2 cellular contexts compared by ENCODE assay signal in the genomic region with DNA sequence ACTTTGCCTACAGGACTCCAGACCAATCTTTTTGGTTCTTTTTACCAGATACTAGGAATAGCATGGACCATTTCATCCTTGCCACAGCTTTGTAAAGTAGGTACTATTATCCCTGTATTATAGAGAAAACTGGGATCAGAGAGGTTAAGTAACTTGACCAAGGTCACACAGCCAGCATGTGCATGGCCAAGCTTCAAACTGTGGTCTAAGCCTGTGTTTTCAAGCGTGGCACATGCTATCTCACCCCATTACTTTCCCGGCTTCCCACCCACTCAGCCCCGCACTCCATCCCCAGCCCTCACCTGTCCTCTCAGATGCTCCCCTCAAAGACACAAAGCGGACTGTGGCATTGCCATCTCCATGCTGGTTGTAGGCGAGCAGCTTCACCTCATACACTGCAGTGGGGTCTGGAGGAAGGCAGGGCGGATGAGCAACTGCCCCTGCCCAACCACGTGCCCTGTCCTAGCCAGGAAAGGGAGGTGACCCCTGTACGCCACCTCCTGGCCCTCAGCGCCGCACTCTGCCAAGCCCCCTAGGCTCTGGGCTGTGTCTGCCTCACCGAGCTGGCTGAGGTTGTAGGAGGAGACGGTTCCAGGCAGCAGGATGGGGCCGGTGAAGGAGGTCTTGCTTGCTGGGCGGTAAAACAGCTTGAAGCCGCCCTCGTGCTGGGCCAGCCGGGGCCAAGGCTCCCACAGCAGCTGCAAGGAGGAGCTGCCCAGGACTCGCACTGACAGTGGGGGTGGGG.
A peak's percentile ranks its signal among the peaks of the same experiment; 100 is the strongest.
TF ChIP-seq lines count a peak whose summit lies in the region.

No MANE protein-coding gene starts in this region.

TF ChIP-seq in A549, 52 proteins besides CTCF, POLR2A, EP300 and RAD21:
- TF ChIP-seq ZFP36 (IDR thresholded peaks at IDR 0.05; ENCODE audit: borderline replicate concordance, partially characterized antibody) (peak; percentile 78), HOXA7 (CRISPR knock-in tag; IDR thresholded peaks at IDR 0.05) (no peak)

TF ChIP-seq in K562, 482 proteins besides CTCF, POLR2A, EP300 and RAD21 (continues in another document):
- no peak for TF ChIP-seq NONO (IDR thresholded peaks at IDR 0.05; ENCODE audit: low read depth in 2 of 2, low read length in 1 of 2)
- TF ChIP-seq KLF6 (CRISPR knock-in tag; IDR thresholded peaks at IDR 0.05; ENCODE audit: borderline replicate concordance), result no peak
- TF ChIP-seq MIER1 (IDR thresholded peaks at IDR 0.05; ENCODE audit: low read depth), result no peak
- TF ChIP-seq HDGF (IDR thresholded peaks at IDR 0.05), result no peak
- TF ChIP-seq, protein P1, sequence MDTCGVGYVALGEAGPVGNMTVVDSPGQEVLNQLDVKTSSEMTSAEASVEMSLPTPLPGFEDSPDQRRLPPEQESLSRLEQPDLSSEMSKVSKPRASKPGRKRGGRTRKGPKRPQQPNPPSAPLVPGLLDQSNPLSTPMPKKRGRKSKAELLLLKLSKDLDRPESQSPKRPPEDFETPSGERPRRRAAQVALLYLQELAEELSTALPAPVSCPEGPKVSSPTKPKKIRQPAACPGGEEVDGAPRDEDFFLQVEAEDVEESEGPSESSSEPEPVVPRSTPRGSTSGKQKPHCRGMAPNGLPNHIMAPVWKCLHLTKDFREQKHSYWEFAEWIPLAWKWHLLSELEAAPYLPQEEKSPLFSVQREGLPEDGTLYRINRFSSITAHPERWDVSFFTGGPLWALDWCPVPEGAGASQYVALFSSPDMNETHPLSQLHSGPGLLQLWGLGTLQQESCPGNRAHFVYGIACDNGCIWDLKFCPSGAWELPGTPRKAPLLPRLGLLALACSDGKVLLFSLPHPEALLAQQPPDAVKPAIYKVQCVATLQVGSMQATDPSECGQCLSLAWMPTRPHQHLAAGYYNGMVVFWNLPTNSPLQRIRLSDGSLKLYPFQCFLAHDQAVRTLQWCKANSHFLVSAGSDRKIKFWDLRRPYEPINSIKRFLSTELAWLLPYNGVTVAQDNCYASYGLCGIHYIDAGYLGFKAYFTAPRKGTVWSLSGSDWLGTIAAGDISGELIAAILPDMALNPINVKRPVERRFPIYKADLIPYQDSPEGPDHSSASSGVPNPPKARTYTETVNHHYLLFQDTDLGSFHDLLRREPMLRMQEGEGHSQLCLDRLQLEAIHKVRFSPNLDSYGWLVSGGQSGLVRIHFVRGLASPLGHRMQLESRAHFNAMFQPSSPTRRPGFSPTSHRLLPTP (IDR thresholded peaks at IDR 0.05; ENCODE audit: borderline replicate concordance, extremely low read depth, insufficient read length), result no peak
- no peak for TF ChIP-seq MAFK (IDR thresholded peaks at IDR 0.05; ENCODE audit: low read length)
- TF ChIP-seq, protein P2, sequence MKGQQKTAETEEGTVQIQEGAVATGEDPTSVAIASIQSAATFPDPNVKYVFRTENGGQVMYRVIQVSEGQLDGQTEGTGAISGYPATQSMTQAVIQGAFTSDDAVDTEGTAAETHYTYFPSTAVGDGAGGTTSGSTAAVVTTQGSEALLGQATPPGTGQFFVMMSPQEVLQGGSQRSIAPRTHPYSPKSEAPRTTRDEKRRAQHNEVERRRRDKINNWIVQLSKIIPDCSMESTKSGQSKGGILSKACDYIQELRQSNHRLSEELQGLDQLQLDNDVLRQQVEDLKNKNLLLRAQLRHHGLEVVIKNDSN (CRISPR knock-in tag; IDR thresholded peaks at IDR 0.05), result no peak
- TF ChIP-seq, protein P3, sequence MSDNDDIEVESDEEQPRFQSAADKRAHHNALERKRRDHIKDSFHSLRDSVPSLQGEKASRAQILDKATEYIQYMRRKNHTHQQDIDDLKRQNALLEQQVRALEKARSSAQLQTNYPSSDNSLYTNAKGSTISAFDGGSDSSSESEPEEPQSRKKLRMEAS (CRISPR knock-in tag; IDR thresholded peaks at IDR 0.05), result peak; percentile 57
- TF ChIP-seq POLR3A (IDR thresholded peaks at IDR 0.05; ENCODE audit: borderline replicate concordance, extremely low read depth, insufficient read depth, insufficient read length), result no peak
- no peak for TF ChIP-seq NCOA4 (IDR thresholded peaks at IDR 0.05; ENCODE audit: partially characterized antibody)
- TF ChIP-seq MEF2A (IDR thresholded peaks at IDR 0.05; ENCODE audit: control insufficient read depth, low read depth, low read length), result no peak
- TF ChIP-seq, protein P4, sequence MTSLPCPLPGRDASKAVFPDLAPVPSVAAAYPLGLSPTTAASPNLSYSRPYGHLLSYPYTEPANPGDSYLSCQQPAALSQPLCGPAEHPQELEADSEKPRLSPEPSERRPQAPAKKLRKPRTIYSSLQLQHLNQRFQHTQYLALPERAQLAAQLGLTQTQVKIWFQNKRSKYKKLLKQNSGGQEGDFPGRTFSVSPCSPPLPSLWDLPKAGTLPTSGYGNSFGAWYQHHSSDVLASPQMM (CRISPR knock-in tag; IDR thresholded peaks at IDR 0.05), result no peak
- no peak for TF ChIP-seq NFIX (CRISPR knock-in tag; IDR thresholded peaks at IDR 0.05; ENCODE audit: low read depth)
- peak; percentile 96 for TF ChIP-seq RBM25 (IDR thresholded peaks at IDR 0.05; ENCODE audit: low read depth, low read length, severe bottlenecking)
- no peak for TF ChIP-seq ZNF354B (CRISPR knock-in tag; IDR thresholded peaks at IDR 0.05)
- no peak for TF ChIP-seq CTBP1 (IDR thresholded peaks at IDR 0.05; ENCODE audit: borderline replicate concordance)
- TF ChIP-seq, protein P5, sequence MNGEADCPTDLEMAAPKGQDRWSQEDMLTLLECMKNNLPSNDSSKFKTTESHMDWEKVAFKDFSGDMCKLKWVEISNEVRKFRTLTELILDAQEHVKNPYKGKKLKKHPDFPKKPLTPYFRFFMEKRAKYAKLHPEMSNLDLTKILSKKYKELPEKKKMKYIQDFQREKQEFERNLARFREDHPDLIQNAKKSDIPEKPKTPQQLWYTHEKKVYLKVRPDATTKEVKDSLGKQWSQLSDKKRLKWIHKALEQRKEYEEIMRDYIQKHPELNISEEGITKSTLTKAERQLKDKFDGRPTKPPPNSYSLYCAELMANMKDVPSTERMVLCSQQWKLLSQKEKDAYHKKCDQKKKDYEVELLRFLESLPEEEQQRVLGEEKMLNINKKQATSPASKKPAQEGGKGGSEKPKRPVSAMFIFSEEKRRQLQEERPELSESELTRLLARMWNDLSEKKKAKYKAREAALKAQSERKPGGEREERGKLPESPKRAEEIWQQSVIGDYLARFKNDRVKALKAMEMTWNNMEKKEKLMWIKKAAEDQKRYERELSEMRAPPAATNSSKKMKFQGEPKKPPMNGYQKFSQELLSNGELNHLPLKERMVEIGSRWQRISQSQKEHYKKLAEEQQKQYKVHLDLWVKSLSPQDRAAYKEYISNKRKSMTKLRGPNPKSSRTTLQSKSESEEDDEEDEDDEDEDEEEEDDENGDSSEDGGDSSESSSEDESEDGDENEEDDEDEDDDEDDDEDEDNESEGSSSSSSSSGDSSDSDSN (IDR thresholded peaks at IDR 0.05; ENCODE audit: borderline replicate concordance in 1 of 2, low read depth in 2 of 2, low read length in 2 of 2), result no peak
- no peak for TF ChIP-seq ZNF24 (IDR thresholded peaks at IDR 0.05)
- TF ChIP-seq, protein P6, sequence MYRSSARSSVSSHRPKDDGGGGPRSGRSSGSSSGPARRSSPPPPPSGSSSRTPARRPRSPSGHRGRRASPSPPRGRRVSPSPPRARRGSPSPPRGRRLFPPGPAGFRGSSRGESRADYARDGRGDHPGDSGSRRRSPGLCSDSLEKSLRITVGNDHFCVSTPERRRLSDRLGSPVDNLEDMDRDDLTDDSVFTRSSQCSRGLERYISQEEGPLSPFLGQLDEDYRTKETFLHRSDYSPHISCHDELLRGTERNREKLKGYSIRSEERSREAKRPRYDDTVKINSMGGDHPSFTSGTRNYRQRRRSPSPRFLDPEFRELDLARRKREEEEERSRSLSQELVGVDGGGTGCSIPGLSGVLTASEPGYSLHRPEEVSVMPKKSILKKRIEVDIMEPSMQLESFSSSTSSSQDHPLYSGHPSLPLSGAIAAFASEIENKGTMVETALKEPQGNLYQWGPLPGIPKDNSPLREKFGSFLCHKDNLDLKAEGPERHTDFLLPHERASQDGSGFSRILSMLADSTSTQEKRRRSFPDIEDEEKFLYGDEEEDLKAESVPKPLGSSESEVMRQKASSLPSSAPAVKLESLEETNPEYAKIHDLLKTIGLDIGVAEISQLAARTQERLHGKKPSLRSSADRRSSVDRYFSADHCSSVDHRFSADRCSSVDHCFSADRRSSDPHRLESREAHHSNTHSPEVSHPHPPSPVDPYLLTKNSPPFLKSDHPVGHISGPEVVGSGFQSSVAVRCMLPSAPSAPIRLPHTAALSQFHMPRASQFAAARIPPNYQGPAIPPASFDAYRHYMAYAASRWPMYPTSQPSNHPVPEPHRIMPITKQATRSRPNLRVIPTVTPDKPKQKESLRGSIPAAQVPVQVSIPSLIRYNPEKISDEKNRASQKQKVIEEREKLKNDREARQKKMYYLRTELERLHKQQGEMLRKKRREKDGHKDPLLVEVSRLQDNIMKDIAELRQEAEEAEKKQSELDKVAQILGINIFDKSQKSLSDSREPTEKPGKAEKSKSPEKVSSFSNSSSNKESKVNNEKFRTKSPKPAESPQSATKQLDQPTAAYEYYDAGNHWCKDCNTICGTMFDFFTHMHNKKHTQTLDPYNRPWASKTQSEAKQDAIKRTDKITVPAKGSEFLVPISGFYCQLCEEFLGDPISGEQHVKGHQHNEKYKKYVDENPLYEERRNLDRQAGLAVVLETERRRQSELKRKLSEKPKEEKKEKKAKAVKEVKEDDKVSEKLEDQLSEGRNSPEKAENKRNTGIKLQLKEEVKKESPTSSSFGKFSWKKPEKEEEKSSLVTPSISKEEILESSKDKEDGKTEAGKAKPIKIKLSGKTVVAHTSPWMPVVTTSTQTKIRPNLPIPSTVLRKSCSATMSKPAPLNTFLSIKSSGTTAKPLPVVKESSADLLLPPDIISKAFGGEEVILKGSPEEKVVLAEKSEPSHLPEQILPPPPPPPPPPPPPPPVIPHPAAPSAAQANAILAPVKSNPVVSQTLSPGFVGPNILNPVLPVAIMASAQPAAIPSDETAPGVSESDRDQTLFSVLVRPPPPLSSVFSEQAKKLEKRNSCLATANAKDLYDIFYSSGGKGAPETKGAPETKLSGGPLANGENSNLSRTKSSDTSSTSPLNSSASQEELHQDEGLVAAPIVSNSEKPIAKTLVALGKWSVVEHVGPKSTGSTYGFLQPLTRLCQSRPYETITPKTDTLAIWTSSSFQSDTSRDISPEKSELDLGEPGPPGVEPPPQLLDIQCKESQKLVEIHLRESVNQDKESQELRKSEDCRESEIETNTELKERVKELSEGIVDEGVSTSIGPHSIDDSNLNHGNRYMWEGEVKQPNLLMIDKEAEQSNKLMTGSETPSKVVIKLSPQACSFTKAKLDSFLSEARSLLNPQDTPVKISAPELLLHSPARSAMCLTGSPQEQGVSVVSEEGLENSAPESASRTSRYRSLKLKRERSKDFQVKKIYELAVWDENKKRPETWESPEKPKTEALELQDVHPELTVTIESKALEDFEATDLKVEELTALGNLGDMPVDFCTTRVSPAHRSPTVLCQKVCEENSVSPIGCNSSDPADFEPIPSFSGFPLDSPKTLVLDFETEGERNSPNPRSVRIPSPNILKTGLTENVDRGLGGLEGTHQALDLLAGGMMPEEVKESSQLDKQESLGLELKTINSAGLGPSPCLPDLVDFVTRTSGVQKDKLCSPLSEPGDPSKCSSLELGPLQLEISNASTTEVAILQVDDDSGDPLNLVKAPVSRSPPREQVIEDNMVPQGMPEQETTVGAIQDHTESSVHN (IDR thresholded peaks at IDR 0.05; ENCODE audit: borderline replicate concordance in 1 of 2, low read depth in 1 of 2), result no peak
- no peak for TF ChIP-seq ZNF41 (CRISPR knock-in tag; conservative IDR thresholded peaks at IDR 0.05)
- TF ChIP-seq BCOR (IDR thresholded peaks at IDR 0.05), result peak; percentile 87
- peak; percentile 87 for TF ChIP-seq ZFP36 (IDR thresholded peaks at IDR 0.05; ENCODE audit: low read depth, low read length, partially characterized antibody)
- no peak for TF ChIP-seq ZSCAN32 (CRISPR knock-in tag; IDR thresholded peaks at IDR 0.05)
- TF ChIP-seq PHB2 (IDR thresholded peaks at IDR 0.05; ENCODE audit: low read depth), result no peak
- TF ChIP-seq KAT2B (IDR thresholded peaks at IDR 0.05; ENCODE audit: low read depth, low read length), result no peak
- no peak for TF ChIP-seq GABPA (tag; conservative IDR thresholded peaks at IDR 0.05; ENCODE audit: low read depth)
- TF ChIP-seq HIVEP1 (CRISPR knock-in tag; IDR thresholded peaks at IDR 0.05), result no peak
- TF ChIP-seq, protein P7, sequence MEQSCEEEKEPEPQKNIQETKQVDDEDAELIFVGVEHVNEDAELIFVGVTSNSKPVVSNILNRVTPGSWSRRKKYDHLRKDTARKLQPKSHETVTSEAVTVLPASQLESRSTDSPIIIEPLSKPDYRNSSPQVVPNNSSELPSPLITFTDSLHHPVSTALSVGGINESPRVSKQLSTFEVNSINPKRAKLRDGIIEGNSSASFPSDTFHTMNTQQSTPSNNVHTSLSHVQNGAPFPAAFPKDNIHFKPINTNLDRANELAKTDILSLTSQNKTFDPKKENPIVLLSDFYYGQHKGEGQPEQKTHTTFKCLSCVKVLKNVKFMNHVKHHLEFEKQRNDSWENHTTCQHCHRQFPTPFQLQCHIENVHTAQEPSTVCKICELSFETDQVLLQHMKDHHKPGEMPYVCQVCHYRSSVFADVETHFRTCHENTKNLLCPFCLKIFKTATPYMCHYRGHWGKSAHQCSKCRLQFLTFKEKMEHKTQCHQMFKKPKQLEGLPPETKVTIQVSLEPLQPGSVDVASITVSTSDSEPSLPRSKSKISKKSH (CRISPR knock-in tag; IDR thresholded peaks at IDR 0.05), result no peak
- TF ChIP-seq KDM1A (IDR thresholded peaks at IDR 0.05), result peak in 1 of 2 experiments; percentile 61; a peak in 2 of 4 replicates
- no peak for TF ChIP-seq NFIC (IDR thresholded peaks at IDR 0.05)
- peak; percentile 90; the same call in 1 of the 2 replicates for TF ChIP-seq SMARCA5 (IDR thresholded peaks at IDR 0.05)
- TF ChIP-seq CHD4 (IDR thresholded peaks at IDR 0.05; ENCODE audit: insufficient read depth, insufficient replicate concordance, low read depth, low read length, poor library complexity, severe bottlenecking), result peak; percentile 58
- no peak for TF ChIP-seq CC2D1A (IDR thresholded peaks at IDR 0.05)
- TF ChIP-seq ESRRA (IDR thresholded peaks at IDR 0.05; ENCODE audit: borderline replicate concordance, low read depth), result no peak
- TF ChIP-seq, protein P8, sequence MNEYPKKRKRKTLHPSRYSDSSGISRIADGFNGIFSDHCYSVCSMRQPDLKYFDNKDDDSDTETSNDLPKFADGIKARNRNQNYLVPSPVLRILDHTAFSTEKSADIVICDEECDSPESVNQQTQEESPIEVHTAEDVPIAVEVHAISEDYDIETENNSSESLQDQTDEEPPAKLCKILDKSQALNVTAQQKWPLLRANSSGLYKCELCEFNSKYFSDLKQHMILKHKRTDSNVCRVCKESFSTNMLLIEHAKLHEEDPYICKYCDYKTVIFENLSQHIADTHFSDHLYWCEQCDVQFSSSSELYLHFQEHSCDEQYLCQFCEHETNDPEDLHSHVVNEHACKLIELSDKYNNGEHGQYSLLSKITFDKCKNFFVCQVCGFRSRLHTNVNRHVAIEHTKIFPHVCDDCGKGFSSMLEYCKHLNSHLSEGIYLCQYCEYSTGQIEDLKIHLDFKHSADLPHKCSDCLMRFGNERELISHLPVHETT (CRISPR knock-in tag; conservative IDR thresholded peaks at IDR 0.05 in 1 of 2, IDR thresholded peaks at IDR 0.05 in 1 of 2), result no peak
- TF ChIP-seq, protein P9, sequence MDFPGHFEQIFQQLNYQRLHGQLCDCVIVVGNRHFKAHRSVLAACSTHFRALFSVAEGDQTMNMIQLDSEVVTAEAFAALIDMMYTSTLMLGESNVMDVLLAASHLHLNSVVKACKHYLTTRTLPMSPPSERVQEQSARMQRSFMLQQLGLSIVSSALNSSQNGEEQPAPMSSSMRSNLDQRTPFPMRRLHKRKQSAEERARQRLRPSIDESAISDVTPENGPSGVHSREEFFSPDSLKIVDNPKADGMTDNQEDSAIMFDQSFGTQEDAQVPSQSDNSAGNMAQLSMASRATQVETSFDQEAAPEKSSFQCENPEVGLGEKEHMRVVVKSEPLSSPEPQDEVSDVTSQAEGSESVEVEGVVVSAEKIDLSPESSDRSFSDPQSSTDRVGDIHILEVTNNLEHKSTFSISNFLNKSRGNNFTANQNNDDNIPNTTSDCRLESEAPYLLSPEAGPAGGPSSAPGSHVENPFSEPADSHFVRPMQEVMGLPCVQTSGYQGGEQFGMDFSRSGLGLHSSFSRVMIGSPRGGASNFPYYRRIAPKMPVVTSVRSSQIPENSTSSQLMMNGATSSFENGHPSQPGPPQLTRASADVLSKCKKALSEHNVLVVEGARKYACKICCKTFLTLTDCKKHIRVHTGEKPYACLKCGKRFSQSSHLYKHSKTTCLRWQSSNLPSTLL (IDR thresholded peaks at IDR 0.05), result no peak
